ENCODE assay signal across 10 cellular contexts in genomic region chr22:38205261-38206128, GRCh38. TPM values are rescaled to one million over a fixed set of nuclear protein-coding genes. Genes with fewer than 3 reads are reported as not detected.
DNase-seq lines count a peak whose midpoint lies in the region; ATAC-seq and TF ChIP-seq lines count a peak whose summit lies in the region.
"Had no signal": no experiment of that assay in that cellular context is flagged by ENCODE, and none has a peak within 500 bp of the region (broad histone marks: within the 10 kb centered on the region; RNA-seq: fewer than 3 reads in every experiment).

No MANE protein-coding gene starts in this region.

- H3K4me2 ChIP-seq in hepatocyte = peak overlapping the region; percentile 44
- H3K4me2 ChIP-seq in skeletal muscle satellite cell (ENCODE audit: low read length) = peak overlapping the region; percentile 86

- peak; percentile 77 for DNase-seq in EL
- peak; percentile 78 for DNase-seq in brain microvascular endothelial cell
- DNase-seq in hepatocyte (ENCODE audit: low spot score) = peak; percentile 64
- DNase-seq: HCEC 1CT, Kasumi-1 had no signal

- H3K9ac ChIP-seq in skeletal muscle satellite cell (ENCODE audit: low read depth, low read length) = peak overlapping the region; percentile 100

- WGBS in hepatocyte (ENCODE audit: low lambda C conversion rate, missing lambda C conversion rate) = 87% methylated on average over 15 of the region's 15 CpGs

- in situ Hi-C loops in brain microvascular endothelial cell (cut with HindIII; ENCODE audit: low pct_ligation_motif_present, low sequenced_read_pairs) = no loop called here

- peaks cover 48% of the 10 kb centered on the region for H4K20me1 ChIP-seq in hepatocyte (ENCODE audit: insufficient read depth, poor library complexity, severe bottlenecking)

- H2AFZ ChIP-seq in hepatocyte = no peak overlapping the region

- no peaks in the 10 kb centered on the region for H3K9me2 ChIP-seq in hepatocyte (replicated peaks; ENCODE audit: insufficient read depth)

- H3K9me3 ChIP-seq in hepatocyte (ENCODE audit: low read depth) (no peaks in the 10 kb centered on the region), skeletal muscle satellite cell (replicated peaks; ENCODE audit: low read length) (no peaks in the 10 kb centered on the region)

- ATAC-seq in GM21423 (IDR thresholded peaks at IDR 0.05; ENCODE audit: unreplicated experiment) (no peak), GM19397 (IDR thresholded peaks at IDR 0.05; ENCODE audit: unreplicated experiment) (no peak), GM19455 (IDR thresholded peaks at IDR 0.05; ENCODE audit: unreplicated experiment) (no peak), HG03354 (IDR thresholded peaks at IDR 0.05; ENCODE audit: poor library complexity, severe bottlenecking, unreplicated experiment) (no peak)

- H3K4me1 ChIP-seq in hepatocyte (ENCODE audit: insufficient read depth) (no peaks in the 10 kb centered on the region), skeletal muscle satellite cell (ENCODE audit: control insufficient read depth, insufficient read depth, low read length) (peaks cover 41% of the 10 kb centered on the region)

- TF ChIP-seq CTCF in brain microvascular endothelial cell (IDR thresholded peaks at IDR 0.05; ENCODE audit: low read depth, low read length, missing control alignments) = no peak
- no peak for TF ChIP-seq CTCF in hepatocyte (IDR thresholded peaks at IDR 0.05; ENCODE audit: poor library complexity)

- H3K27me3 ChIP-seq in brain microvascular endothelial cell (replicated peaks) (no peaks in the 10 kb centered on the region), hepatocyte (no peaks in the 10 kb centered on the region), skeletal muscle satellite cell (ENCODE audit: control insufficient read depth, insufficient read depth, low read length) (no peaks in the 10 kb centered on the region)

- H3K36me3 ChIP-seq in brain microvascular endothelial cell (replicated peaks) (peaks cover 5% of the 10 kb centered on the region), hepatocyte (replicated peaks; ENCODE audit: insufficient read depth, low read depth) (no peaks in the 10 kb centered on the region), skeletal muscle satellite cell (ENCODE audit: insufficient read depth, low read length) (peaks cover 6% of the 10 kb centered on the region)

- no peak overlapping the region for H3K4me3 ChIP-seq in brain microvascular endothelial cell (ENCODE audit: low read depth, low read length)
- H3K4me3 ChIP-seq in hepatocyte = no peak overlapping the region
- peak overlapping the region; percentile 29 for H3K4me3 ChIP-seq in skeletal muscle satellite cell (ENCODE audit: low read length)

- H3K79me2 ChIP-seq in hepatocyte = peaks cover 66% of the 10 kb centered on the region

- H3K27ac ChIP-seq in brain microvascular endothelial cell (peak overlapping the region; percentile 99), hepatocyte (peak overlapping the region; percentile 44)

RNA-seq across cellular contexts. Expression of gene MAFF, which starts 3.7 kb away (rescaled TPM):
- total RNA-seq in hepatocyte = 55.9 and 70.4 TPM in 2 replicates
- polyA plus RNA-seq in hepatocyte = 67.2 and 76.3 TPM in 2 replicates
- 29.7 and 36.9 TPM in 2 replicates for total RNA-seq in skeletal muscle satellite cell (2012; rRNA removed)

RNA-seq across cellular contexts. Expression of gene PLA2G6, which starts 23.9 kb away (rescaled TPM):
- 28.2 and 39.9 TPM in 2 replicates for total RNA-seq in hepatocyte
- 30.2 and 42.6 TPM in 2 replicates for polyA plus RNA-seq in hepatocyte
- total RNA-seq in skeletal muscle satellite cell (2012; rRNA removed) = 4.8 and 8.6 TPM in 2 replicates
